In the genomic region with DNA sequence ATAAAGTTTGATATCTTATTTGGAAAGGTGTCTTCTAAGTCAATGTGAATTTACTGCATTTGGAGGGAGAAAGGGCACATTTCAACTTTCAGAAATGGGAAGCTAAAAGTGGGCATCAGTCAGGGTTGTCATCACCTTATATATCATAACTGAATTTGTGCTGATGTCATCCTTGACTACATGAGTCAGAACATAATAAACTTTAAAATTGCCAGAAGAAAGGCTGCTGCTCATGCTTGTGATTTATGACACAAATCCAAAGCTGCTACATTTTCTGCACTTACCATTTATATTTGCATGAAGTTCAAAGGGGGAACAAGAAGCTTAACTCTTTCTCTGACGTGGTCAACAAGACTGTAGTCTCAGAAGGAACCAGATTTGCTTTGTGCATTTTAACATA, we compare ENCODE assay signal across 17 cellular contexts.
"Had no signal": no experiment of that assay in that cellular context is flagged by ENCODE, and none has a peak within 500 bp of the region (broad histone marks: within the 10 kb centered on the region; RNA-seq: fewer than 3 reads in every experiment).

No MANE protein-coding gene starts in this region.

- H3K9ac ChIP-seq: parathyroid adenoma had no signal

- H3K27ac ChIP-seq: adrenal gland, colonic mucosa, esophagus squamous epithelium, heart right ventricle, parathyroid adenoma, tibial artery had no signal

- H3K9me3 ChIP-seq: adrenal gland, colonic mucosa, esophagus squamous epithelium, tibial artery had no signal

- H3K4me3 ChIP-seq: adrenal gland, colonic mucosa, esophagus squamous epithelium, heart right ventricle, tibial artery had no signal

- H3K79me2 ChIP-seq: parathyroid adenoma had no signal

- H3K36me3 ChIP-seq: adrenal gland, colonic mucosa, esophagus squamous epithelium, heart right ventricle, tibial artery had no signal

- ATAC-seq: heart right ventricle; left lobe of liver; naive thymus-derived CD4-positive, alpha-beta T cell had no signal

- DNase-seq: activated CD4-positive, alpha-beta memory T cell treated with anti-CD3 and anti-CD28 coated beads, Interleukin-2, amount 10 ng/mL, durations not matched to agents 7 days and 5 days; activated CD4-positive, alpha-beta T cell treated with anti-CD3 and anti-CD28 coated beads for 1 hour; activated CD8-positive, alpha-beta memory T cell treated with anti-CD3 and anti-CD28 coated beads, Interleukin-2, amount 50 U/mL, for 48 hours; activated naive CD4-positive, alpha-beta T cell treated with anti-CD3 and anti-CD28 coated beads, Interleukin-2, amount 10 ng/mL, durations not matched to agents 7 days and 5 days; adrenal gland; caudate nucleus; colonic mucosa; esophagus squamous epithelium; foreskin melanocyte; heart right ventricle; mammary epithelial cell; naive thymus-derived CD4-positive, alpha-beta T cell; stimulated activated CD4-positive, alpha-beta T cell treated with anti-CD3 and anti-CD28 coated beads, Interleukin-15, amount 100 ng/mL, for 24 hours; stimulated activated CD4-positive, alpha-beta T cell treated with anti-CD3 and anti-CD28 coated beads, Interleukin-4, amount 100 ng/mL, for 24 hours; tibial artery had no signal

- H3K4me1 ChIP-seq: adrenal gland, colonic mucosa, heart right ventricle, parathyroid adenoma, tibial artery had no signal

- H3K27me3 ChIP-seq: adrenal gland, colonic mucosa, heart right ventricle, tibial artery had no signal

- H2AFZ ChIP-seq: parathyroid adenoma had no signal
